ENCODE assay signal across 9 cellular contexts in genomic region chr6:111997078-111997862, GRCh38. TPM values are rescaled to one million over a fixed set of nuclear protein-coding genes. Genes with fewer than 3 reads are reported as not detected.
DNase-seq lines count a peak whose midpoint lies in the region; ATAC-seq, FAIRE-seq and TF ChIP-seq lines count a peak whose summit lies in the region.
"Had no signal": no experiment of that assay in that cellular context is flagged by ENCODE, and none has a peak within 500 bp of the region (broad histone marks: within the 10 kb centered on the region; RNA-seq: fewer than 3 reads in every experiment).

No MANE protein-coding gene starts in this region.

- no peak for TF ChIP-seq POLR2A in H54 (IDR thresholded peaks at IDR 0.05; ENCODE audit: low read depth, low read length)
- no peak for TF ChIP-seq POLR2A in heart left ventricle (IDR thresholded peaks at IDR 0.05)

- no peaks in the 10 kb centered on the region for H3K36me3 Mint-ChIP-seq in activated naive CD8-positive, alpha-beta T cell

- peak; percentile 64 for DNase-seq in DMS53 treated with DMSO at 0.1 percent for 48 hours (lab: John Stamatoyannopoulos, UW; ENCODE audit: unreplicated experiment)
- DNase-seq in H54 (ENCODE audit: insufficient read length, low spot score) = peak; percentile 26
- DNase-seq in NCI-H1417 treated with DMSO at 0.1 percent for 48 hours (lab: John Stamatoyannopoulos, UW) = peak; percentile 59
- peak; percentile 34 to 61 for DNase-seq in SW 1271 (lab: John Stamatoyannopoulos, UW)
- peak; percentile 80 to 91 (median 85) for DNase-seq in heart left ventricle
- peak; percentile 77 for DNase-seq in putamen (ENCODE audit: low spot score)
- no peak for DNase-seq in mesenteric fat pad (ENCODE audit: low spot score)

- peak; percentile 70 to 94 (median 92) for ATAC-seq in heart left ventricle

- H3K27ac ChIP-seq in heart left ventricle = peak overlapping the region in 7 of 12 donors; percentile 22 to 57 (median 45)

- no peak for FAIRE-seq in H54 (lab: Jason Lieb, UNC)

- intact Hi-C loops in heart left ventricle (cut with DNase I) = loop anchor here (1.0 to 10.0 kb wide), 13 partner anchors 45 to 288 kb away; partner anchors contain the start of gene FYN (in 6 of the 10)

- no peaks in the 10 kb centered on the region for H3K36me3 ChIP-seq in heart left ventricle

- H3K27me3 ChIP-seq in heart left ventricle = no peaks in the 10 kb centered on the region

- H3K9me3 Mint-ChIP-seq in activated naive CD8-positive, alpha-beta T cell (ENCODE audit: low read depth) = no peaks in the 10 kb centered on the region

- peaks cover 48% of the 10 kb centered on the region for H3K4me1 Mint-ChIP-seq in activated naive CD8-positive, alpha-beta T cell (ENCODE audit: low read depth)

- peak overlapping the region in 10 of 12 donors; percentile 1 to 42 (median 23) for H3K4me3 ChIP-seq in heart left ventricle

- no peaks in the 10 kb centered on the region for H3K9me3 ChIP-seq in heart left ventricle

- peak overlapping the region; percentile 89 for H3K27ac Mint-ChIP-seq in activated naive CD8-positive, alpha-beta T cell

- H3K27me3 Mint-ChIP-seq in activated naive CD8-positive, alpha-beta T cell = no peaks in the 10 kb centered on the region

- WGBS in heart left ventricle, 4 donors = 19 to 25% (median 24%) methylated on average over 24 of the region's 24 CpGs

- TF ChIP-seq CTCF in heart left ventricle (IDR thresholded peaks at IDR 0.05) = peak; percentile 81 to 94 (median 91)

- peak overlapping the region; percentile 81 for H3K4me3 Mint-ChIP-seq in activated naive CD8-positive, alpha-beta T cell

- H3K4me1 ChIP-seq in heart left ventricle = peaks cover 0 to 12% (median 4%) of the 10 kb centered on the region in 12 donors

RNA-seq across cellular contexts. Expression of gene CCN6, which starts 56.6 kb away (rescaled TPM):
- total RNA-seq in heart left ventricle = not detected
- polyA plus RNA-seq in heart left ventricle = not detected
- total RNA-seq in mesenteric fat pad = not detected
- total RNA-seq: glomerular endothelial cell had no signal
